In genomic region chr16:29809850-29810698, GRCh38 we compare ENCODE assay signal across 2 cellular contexts.
TF ChIP-seq lines count a peak whose summit lies in the region.

No MANE protein-coding gene starts in this region.

TF ChIP-seq in SK-N-SH, 30 proteins besides CTCF, POLR2A, EP300 and RAD21 (continued from another document):
- TF ChIP-seq, protein P1, sequence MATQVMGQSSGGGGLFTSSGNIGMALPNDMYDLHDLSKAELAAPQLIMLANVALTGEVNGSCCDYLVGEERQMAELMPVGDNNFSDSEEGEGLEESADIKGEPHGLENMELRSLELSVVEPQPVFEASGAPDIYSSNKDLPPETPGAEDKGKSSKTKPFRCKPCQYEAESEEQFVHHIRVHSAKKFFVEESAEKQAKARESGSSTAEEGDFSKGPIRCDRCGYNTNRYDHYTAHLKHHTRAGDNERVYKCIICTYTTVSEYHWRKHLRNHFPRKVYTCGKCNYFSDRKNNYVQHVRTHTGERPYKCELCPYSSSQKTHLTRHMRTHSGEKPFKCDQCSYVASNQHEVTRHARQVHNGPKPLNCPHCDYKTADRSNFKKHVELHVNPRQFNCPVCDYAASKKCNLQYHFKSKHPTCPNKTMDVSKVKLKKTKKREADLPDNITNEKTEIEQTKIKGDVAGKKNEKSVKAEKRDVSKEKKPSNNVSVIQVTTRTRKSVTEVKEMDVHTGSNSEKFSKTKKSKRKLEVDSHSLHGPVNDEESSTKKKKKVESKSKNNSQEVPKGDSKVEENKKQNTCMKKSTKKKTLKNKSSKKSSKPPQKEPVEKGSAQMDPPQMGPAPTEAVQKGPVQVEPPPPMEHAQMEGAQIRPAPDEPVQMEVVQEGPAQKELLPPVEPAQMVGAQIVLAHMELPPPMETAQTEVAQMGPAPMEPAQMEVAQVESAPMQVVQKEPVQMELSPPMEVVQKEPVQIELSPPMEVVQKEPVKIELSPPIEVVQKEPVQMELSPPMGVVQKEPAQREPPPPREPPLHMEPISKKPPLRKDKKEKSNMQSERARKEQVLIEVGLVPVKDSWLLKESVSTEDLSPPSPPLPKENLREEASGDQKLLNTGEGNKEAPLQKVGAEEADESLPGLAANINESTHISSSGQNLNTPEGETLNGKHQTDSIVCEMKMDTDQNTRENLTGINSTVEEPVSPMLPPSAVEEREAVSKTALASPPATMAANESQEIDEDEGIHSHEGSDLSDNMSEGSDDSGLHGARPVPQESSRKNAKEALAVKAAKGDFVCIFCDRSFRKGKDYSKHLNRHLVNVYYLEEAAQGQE (IDR thresholded peaks at IDR 0.05; ENCODE audit: low read depth, low read length): no peak
- TF ChIP-seq TCF12 (IDR thresholded peaks at IDR 0.05) (no peak), SIN3A (IDR thresholded peaks at IDR 0.05; ENCODE audit: borderline replicate concordance, low read depth, low read length) (no peak)

TF ChIP-seq in SK-N-SH treated with all-trans-retinoic acid at 6 μM for 48 hours, 23 proteins besides CTCF, POLR2A, EP300 and RAD21 (continued from another document):
- TF ChIP-seq CSRNP3 (CRISPR knock-in tag; IDR thresholded peaks at IDR 0.05) (no peak), POU6F1 (CRISPR knock-in tag; IDR thresholded peaks at IDR 0.05; ENCODE audit: borderline replicate concordance, low read depth) (no peak), CREB5 (CRISPR knock-in tag; IDR thresholded peaks at IDR 0.05; ENCODE audit: low read depth) (no peak), ZFP30 (CRISPR knock-in tag; IDR thresholded peaks at IDR 0.05) (no peak), SNAI2 (CRISPR knock-in tag; IDR thresholded peaks at IDR 0.05) (no peak), BACH2 (CRISPR knock-in tag; IDR thresholded peaks at IDR 0.05; ENCODE audit: borderline replicate concordance) (no peak), PPARA (CRISPR knock-in tag; IDR thresholded peaks at IDR 0.05; ENCODE audit: borderline replicate concordance) (no peak), TCF4 (CRISPR knock-in tag; IDR thresholded peaks at IDR 0.05; ENCODE audit: borderline replicate concordance) (no peak)
